1 cellular context compared by ENCODE assay signal in the genomic region with DNA sequence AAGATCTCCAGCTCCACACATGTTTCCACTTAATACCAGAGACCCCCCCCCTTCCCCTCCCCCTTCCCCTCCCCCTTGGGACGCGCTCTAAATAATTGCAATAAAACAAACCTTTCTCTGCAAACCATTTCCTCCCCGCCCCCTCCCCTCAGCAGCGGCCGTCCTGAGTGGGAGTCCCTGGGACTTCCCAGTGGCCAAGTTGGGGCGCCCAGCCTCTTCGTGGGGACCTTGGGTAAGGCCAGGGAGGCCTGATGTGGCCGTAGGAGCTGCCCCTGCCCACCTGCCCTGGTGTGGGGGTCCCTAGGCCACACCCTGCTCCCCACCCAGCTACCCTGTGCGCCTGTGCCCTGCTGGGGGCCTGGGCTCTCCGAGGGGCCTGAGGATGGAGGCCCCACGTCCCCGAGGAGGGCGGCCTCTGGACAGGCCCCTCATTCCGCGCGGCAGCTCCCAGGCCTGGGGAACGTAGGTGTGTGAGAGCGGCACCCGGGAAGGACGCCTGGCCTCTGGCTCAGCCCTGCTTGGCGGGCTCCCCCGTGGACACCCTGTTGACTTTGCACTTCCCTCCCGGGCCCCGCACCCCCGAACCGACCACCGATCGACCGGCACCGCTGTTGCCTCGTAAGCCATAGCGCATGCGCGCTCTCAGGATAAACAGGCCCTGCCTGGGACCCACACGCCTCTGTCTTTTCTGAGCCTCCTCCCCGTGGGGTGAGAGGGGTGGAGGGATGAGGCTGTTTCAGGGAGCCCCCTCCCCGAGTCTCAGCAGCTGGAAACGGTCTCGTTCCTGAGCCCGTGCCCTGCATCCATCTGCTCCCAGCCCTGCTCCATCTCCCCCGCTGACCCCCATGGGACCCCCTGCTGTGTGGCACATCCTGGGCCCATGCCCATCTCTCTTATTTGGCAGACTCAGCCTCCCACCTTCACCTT.
TF ChIP-seq lines count a peak whose summit lies in the region.

No MANE protein-coding gene starts in this region.

TF ChIP-seq in HepG2, 621 proteins besides CTCF, POLR2A, EP300 and RAD21 (continues in another document):
- TF ChIP-seq, protein P1, sequence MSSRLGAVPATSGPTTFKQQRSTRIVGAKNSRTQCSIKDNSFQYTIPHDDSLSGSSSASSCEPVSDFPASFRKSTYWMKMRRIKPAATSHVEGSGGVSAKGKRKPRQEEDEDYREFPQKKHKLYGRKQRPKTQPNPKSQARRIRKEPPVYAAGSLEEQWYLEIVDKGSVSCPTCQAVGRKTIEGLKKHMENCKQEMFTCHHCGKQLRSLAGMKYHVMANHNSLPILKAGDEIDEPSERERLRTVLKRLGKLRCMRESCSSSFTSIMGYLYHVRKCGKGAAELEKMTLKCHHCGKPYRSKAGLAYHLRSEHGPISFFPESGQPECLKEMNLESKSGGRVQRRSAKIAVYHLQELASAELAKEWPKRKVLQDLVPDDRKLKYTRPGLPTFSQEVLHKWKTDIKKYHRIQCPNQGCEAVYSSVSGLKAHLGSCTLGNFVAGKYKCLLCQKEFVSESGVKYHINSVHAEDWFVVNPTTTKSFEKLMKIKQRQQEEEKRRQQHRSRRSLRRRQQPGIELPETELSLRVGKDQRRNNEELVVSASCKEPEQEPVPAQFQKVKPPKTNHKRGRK (CRISPR knock-in tag; IDR thresholded peaks at IDR 0.05) = no peak
- TF ChIP-seq, protein P2, sequence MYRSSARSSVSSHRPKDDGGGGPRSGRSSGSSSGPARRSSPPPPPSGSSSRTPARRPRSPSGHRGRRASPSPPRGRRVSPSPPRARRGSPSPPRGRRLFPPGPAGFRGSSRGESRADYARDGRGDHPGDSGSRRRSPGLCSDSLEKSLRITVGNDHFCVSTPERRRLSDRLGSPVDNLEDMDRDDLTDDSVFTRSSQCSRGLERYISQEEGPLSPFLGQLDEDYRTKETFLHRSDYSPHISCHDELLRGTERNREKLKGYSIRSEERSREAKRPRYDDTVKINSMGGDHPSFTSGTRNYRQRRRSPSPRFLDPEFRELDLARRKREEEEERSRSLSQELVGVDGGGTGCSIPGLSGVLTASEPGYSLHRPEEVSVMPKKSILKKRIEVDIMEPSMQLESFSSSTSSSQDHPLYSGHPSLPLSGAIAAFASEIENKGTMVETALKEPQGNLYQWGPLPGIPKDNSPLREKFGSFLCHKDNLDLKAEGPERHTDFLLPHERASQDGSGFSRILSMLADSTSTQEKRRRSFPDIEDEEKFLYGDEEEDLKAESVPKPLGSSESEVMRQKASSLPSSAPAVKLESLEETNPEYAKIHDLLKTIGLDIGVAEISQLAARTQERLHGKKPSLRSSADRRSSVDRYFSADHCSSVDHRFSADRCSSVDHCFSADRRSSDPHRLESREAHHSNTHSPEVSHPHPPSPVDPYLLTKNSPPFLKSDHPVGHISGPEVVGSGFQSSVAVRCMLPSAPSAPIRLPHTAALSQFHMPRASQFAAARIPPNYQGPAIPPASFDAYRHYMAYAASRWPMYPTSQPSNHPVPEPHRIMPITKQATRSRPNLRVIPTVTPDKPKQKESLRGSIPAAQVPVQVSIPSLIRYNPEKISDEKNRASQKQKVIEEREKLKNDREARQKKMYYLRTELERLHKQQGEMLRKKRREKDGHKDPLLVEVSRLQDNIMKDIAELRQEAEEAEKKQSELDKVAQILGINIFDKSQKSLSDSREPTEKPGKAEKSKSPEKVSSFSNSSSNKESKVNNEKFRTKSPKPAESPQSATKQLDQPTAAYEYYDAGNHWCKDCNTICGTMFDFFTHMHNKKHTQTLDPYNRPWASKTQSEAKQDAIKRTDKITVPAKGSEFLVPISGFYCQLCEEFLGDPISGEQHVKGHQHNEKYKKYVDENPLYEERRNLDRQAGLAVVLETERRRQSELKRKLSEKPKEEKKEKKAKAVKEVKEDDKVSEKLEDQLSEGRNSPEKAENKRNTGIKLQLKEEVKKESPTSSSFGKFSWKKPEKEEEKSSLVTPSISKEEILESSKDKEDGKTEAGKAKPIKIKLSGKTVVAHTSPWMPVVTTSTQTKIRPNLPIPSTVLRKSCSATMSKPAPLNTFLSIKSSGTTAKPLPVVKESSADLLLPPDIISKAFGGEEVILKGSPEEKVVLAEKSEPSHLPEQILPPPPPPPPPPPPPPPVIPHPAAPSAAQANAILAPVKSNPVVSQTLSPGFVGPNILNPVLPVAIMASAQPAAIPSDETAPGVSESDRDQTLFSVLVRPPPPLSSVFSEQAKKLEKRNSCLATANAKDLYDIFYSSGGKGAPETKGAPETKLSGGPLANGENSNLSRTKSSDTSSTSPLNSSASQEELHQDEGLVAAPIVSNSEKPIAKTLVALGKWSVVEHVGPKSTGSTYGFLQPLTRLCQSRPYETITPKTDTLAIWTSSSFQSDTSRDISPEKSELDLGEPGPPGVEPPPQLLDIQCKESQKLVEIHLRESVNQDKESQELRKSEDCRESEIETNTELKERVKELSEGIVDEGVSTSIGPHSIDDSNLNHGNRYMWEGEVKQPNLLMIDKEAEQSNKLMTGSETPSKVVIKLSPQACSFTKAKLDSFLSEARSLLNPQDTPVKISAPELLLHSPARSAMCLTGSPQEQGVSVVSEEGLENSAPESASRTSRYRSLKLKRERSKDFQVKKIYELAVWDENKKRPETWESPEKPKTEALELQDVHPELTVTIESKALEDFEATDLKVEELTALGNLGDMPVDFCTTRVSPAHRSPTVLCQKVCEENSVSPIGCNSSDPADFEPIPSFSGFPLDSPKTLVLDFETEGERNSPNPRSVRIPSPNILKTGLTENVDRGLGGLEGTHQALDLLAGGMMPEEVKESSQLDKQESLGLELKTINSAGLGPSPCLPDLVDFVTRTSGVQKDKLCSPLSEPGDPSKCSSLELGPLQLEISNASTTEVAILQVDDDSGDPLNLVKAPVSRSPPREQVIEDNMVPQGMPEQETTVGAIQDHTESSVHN (CRISPR knock-in tag; IDR thresholded peaks at IDR 0.05) = 0 out of 2 replicates have a peak, but pooled peaks have one; percentile 2
- no peak for TF ChIP-seq ZSCAN12 (CRISPR knock-in tag; IDR thresholded peaks at IDR 0.05)
- peak; percentile 8 for TF ChIP-seq RBM39 (IDR thresholded peaks at IDR 0.05; ENCODE audit: low read depth, low read length, poor library complexity, severe bottlenecking)
- TF ChIP-seq ZNF205 (CRISPR knock-in tag; IDR thresholded peaks at IDR 0.05) = no peak
- no peak for TF ChIP-seq ZNF777 (CRISPR knock-in tag; IDR thresholded peaks at IDR 0.05)
- peak; percentile 99 for TF ChIP-seq ZBTB38 (CRISPR knock-in tag; IDR thresholded peaks at IDR 0.05)
- TF ChIP-seq, protein P3, sequence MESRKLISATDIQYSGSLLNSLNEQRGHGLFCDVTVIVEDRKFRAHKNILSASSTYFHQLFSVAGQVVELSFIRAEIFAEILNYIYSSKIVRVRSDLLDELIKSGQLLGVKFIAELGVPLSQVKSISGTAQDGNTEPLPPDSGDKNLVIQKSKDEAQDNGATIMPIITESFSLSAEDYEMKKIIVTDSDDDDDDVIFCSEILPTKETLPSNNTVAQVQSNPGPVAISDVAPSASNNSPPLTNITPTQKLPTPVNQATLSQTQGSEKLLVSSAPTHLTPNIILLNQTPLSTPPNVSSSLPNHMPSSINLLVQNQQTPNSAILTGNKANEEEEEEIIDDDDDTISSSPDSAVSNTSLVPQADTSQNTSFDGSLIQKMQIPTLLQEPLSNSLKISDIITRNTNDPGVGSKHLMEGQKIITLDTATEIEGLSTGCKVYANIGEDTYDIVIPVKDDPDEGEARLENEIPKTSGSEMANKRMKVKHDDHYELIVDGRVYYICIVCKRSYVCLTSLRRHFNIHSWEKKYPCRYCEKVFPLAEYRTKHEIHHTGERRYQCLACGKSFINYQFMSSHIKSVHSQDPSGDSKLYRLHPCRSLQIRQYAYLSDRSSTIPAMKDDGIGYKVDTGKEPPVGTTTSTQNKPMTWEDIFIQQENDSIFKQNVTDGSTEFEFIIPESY (CRISPR knock-in tag; IDR thresholded peaks at IDR 0.05) = peak; percentile 98
- TF ChIP-seq SRSF1 (optimal IDR thresholded peaks at IDR 0.05; ENCODE audit: low read depth, low read length) = peak; percentile 72
- TF ChIP-seq, protein P4, sequence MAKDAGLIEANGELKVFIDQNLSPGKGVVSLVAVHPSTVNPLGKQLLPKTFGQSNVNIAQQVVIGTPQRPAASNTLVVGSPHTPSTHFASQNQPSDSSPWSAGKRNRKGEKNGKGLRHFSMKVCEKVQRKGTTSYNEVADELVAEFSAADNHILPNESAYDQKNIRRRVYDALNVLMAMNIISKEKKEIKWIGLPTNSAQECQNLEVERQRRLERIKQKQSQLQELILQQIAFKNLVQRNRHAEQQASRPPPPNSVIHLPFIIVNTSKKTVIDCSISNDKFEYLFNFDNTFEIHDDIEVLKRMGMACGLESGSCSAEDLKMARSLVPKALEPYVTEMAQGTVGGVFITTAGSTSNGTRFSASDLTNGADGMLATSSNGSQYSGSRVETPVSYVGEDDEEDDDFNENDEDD (CRISPR knock-in tag; IDR thresholded peaks at IDR 0.05; ENCODE audit: borderline replicate concordance) = peak; percentile 10; the same call in 1 of the 2 replicates
- no peak for TF ChIP-seq TBL1XR1 (IDR thresholded peaks at IDR 0.05; ENCODE audit: borderline replicate concordance, low read length, partially characterized antibody)
- TF ChIP-seq POLR2AphosphoS5 (IDR thresholded peaks at IDR 0.05; ENCODE audit: low read depth, low read length) = peak; percentile 33; the same call in 1 of the 2 replicates
- TF ChIP-seq, protein P5, sequence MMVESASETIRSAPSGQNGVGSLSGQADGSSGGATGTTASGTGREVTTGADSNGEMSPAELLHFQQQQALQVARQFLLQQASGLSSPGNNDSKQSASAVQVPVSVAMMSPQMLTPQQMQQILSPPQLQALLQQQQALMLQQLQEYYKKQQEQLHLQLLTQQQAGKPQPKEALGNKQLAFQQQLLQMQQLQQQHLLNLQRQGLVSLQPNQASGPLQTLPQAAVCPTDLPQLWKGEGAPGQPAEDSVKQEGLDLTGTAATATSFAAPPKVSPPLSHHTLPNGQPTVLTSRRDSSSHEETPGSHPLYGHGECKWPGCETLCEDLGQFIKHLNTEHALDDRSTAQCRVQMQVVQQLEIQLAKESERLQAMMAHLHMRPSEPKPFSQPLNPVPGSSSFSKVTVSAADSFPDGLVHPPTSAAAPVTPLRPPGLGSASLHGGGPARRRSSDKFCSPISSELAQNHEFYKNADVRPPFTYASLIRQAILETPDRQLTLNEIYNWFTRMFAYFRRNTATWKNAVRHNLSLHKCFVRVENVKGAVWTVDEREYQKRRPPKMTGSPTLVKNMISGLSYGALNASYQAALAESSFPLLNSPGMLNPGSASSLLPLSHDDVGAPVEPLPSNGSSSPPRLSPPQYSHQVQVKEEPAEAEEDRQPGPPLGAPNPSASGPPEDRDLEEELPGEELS (CRISPR knock-in tag; IDR thresholded peaks at IDR 0.05) = no peak
- no peak for TF ChIP-seq NFATC3 (CRISPR knock-in tag; IDR thresholded peaks at IDR 0.05)
- TF ChIP-seq ZMYM4 (CRISPR knock-in tag; IDR thresholded peaks at IDR 0.05) = peak; percentile 35; the same call in 1 of the 2 replicates
- no peak for TF ChIP-seq MBD4 (IDR thresholded peaks at IDR 0.05; ENCODE audit: borderline replicate concordance, low read length)
- TF ChIP-seq YEATS2 (CRISPR knock-in tag; IDR thresholded peaks at IDR 0.05; ENCODE audit: borderline replicate concordance) = no peak
- no peak for TF ChIP-seq PRPF4 (IDR thresholded peaks at IDR 0.05; ENCODE audit: low read depth, low read length, poor library complexity, severe bottlenecking)
- no peak for TF ChIP-seq NFIB (CRISPR knock-in tag; IDR thresholded peaks at IDR 0.05; ENCODE audit: borderline replicate concordance)
- 0 out of 2 replicates have a peak, but pooled peaks have one; percentile 49 for TF ChIP-seq ZNF564 (CRISPR knock-in tag; IDR thresholded peaks at IDR 0.05)
- TF ChIP-seq PAX8 (CRISPR knock-in tag; IDR thresholded peaks at IDR 0.05; ENCODE audit: borderline replicate concordance) = no peak
- TF ChIP-seq MEIS1 (CRISPR knock-in tag; IDR thresholded peaks at IDR 0.05; ENCODE audit: borderline replicate concordance) = 0 out of 2 replicates have a peak, but pooled peaks have one; percentile 7
- 0 out of 2 replicates have a peak, but pooled peaks have one; percentile 5 for TF ChIP-seq NCOR1 (IDR thresholded peaks at IDR 0.05; ENCODE audit: borderline replicate concordance, low read length)
- TF ChIP-seq ZFY (CRISPR knock-in tag; IDR thresholded peaks at IDR 0.05) = peak; percentile 7; the same call in 1 of the 2 replicates
- TF ChIP-seq FOXA1 (IDR thresholded peaks at IDR 0.05) = no peak
- TF ChIP-seq FOXA1 (CRISPR knock-in tag; IDR thresholded peaks at IDR 0.05) = peak; percentile 47
- TF ChIP-seq KDM1A (CRISPR knock-in tag; IDR thresholded peaks at IDR 0.05) = no peak
- no peak for TF ChIP-seq TEAD3 (CRISPR knock-in tag; optimal IDR thresholded peaks at IDR 0.05; ENCODE audit: borderline replicate concordance)
- TF ChIP-seq SAFB2 (CRISPR knock-in tag; IDR thresholded peaks at IDR 0.05; ENCODE audit: borderline replicate concordance, low read depth) = peak; percentile 51; the same call in 1 of the 2 replicates
- 0 out of 2 replicates have a peak, but pooled peaks have one; percentile 9 for TF ChIP-seq SPEN (CRISPR knock-in tag; IDR thresholded peaks at IDR 0.05; ENCODE audit: low read depth)
- TF ChIP-seq SMAD1 (CRISPR knock-in tag; IDR thresholded peaks at IDR 0.05; ENCODE audit: borderline replicate concordance, low read depth) = 0 out of 2 replicates have a peak, but pooled peaks have one; percentile 6
- TF ChIP-seq, protein P6, sequence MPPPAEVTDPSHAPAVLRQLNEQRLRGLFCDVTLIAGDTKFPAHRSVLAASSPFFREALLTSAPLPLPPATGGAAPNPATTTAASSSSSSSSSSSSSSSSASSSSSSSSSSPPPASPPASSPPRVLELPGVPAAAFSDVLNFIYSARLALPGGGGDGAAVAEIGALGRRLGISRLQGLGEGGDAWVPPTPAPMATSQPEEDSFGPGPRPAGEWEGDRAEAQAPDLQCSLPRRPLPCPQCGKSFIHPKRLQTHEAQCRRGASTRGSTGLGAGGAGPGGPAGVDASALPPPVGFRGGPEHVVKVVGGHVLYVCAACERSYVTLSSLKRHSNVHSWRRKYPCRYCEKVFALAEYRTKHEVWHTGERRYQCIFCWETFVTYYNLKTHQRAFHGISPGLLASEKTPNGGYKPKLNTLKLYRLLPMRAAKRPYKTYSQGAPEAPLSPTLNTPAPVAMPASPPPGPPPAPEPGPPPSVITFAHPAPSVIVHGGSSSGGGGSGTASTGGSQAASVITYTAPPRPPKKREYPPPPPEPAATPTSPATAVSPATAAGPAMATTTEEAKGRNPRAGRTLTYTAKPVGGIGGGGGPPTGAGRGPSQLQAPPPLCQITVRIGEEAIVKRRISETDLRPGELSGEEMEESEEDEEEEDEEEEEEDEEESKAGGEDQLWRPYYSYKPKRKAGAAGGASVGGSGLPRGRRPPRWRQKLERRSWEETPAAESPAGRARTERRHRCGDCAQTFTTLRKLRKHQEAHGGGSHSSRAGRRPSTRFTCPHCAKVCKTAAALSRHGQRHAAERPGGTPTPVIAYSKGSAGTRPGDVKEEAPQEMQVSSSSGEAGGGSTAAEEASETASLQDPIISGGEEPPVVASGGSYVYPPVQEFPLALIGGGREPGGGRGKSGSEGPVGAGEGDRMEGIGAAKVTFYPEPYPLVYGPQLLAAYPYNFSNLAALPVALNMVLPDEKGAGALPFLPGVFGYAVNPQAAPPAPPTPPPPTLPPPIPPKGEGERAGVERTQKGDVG (CRISPR knock-in tag; IDR thresholded peaks at IDR 0.05; ENCODE audit: borderline replicate concordance) = peak; percentile 82; the same call in 1 of the 2 replicates
- no peak for TF ChIP-seq NR1H2 (CRISPR knock-in tag; IDR thresholded peaks at IDR 0.05; ENCODE audit: borderline replicate concordance, low read depth)
